In the genomic region with DNA sequence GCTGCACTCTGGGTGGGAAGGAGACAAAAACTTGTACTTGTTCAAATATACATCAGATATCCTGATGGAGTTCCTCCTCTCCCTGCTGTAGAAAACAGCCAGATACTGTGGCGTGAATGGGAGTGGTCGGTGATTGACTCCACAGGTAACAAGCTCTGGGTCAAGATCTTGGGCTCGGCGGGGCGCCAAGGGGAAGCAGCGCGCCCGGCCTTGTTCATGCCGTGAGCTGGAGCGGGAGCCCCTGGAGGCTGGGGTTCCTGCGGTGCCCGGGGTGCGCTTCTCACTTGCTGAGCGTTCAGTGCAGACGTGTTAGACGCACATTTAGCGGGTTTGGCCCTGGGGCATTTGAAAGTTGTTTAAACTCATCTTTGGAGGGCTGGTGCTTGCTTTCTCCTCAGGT, we compare ENCODE assay signal across 10 cellular contexts.
"Had no signal": no experiment of that assay in that cellular context is flagged by ENCODE, and none has a peak within 500 bp of the region (broad histone marks: within the 10 kb centered on the region; RNA-seq: fewer than 3 reads in every experiment).

No MANE protein-coding gene starts in this region.

- H3K27ac Mint-ChIP-seq: type B pancreatic cell had no signal

- H3K27me3 Mint-ChIP-seq: naive thymus-derived CD4-positive, alpha-beta T cell; type B pancreatic cell had no signal

- DNase-seq: effector memory CD4-positive, alpha-beta T cell; gastrocnemius medialis; heart right ventricle; mammary epithelial cell; naive thymus-derived CD4-positive, alpha-beta T cell; posterior cingulate gyrus; stimulated activated CD4-positive, alpha-beta T cell treated with anti-CD3 and anti-CD28 coated beads, Interleukin-2, amount 100 ng/mL, for 24 hours; stimulated activated CD4-positive, alpha-beta T cell treated with anti-CD3 and anti-CD28 coated beads, Interleukin-4, amount 100 ng/mL, for 4 hours; stimulated activated naive CD4-positive, alpha-beta T cell had no signal

- H3K4me3 Mint-ChIP-seq: naive thymus-derived CD4-positive, alpha-beta T cell; type B pancreatic cell had no signal

- H3K9me3 Mint-ChIP-seq: type B pancreatic cell had no signal
